ENCODE assay signal across 15 cellular contexts in the genomic region with DNA sequence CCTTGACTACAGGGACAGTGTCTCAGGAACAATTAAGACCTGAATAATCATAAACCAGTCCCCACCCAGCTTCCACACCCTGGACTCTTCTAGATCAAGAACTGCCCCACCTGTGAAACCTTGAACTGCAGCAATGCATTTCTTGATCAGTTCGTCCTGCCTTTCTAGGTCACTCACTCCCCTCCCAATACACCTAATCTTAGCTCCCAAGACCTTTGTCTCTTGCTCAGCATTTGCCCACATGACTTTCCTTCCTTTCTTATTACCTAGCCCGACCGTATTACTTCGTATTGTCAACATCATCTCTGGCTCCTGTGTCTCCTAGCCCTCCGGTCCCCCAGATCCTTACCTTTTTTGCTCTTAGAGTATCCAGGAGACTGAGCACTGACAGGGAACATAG.
"Had no signal": no experiment of that assay in that cellular context is flagged by ENCODE, and none has a peak within 500 bp of the region (broad histone marks: within the 10 kb centered on the region; RNA-seq: fewer than 3 reads in every experiment).

No MANE protein-coding gene starts in this region.

- H3K27me3 Mint-ChIP-seq: activated T-cell treated with anti-CD3 and anti-CD28 coated beads, Interleukin-2, amount 50 U/mL, for 24 hours had no signal

- ATAC-seq: activated CD8-positive, alpha-beta memory T cell treated with anti-CD3 and anti-CD28 coated beads, Interleukin-2, amount 10 ng/mL, durations not matched to agents 7 days and 5 days; activated naive CD8-positive, alpha-beta T cell treated with anti-CD3 and anti-CD28 coated beads, Interleukin-2, amount 50 U/mL, for 24 hours; left cardiac atrium had no signal

- H3K27me3 ChIP-seq: ovary, thyroid gland had no signal

- H3K27ac ChIP-seq: coronary artery, ovary, thyroid gland had no signal

- H3K9me3 ChIP-seq: ovary, thyroid gland had no signal

- DNase-seq: activated CD4-positive, alpha-beta T cell treated with anti-CD3 and anti-CD28 coated beads for 1 hour; activated CD4-positive, alpha-beta T cell treated with anti-CD3 and anti-CD28 coated beads, Interleukin-2, amount 50 U/mL, for 48 hours; activated CD8-positive, alpha-beta memory T cell treated with anti-CD3 and anti-CD28 coated beads, Interleukin-2, amount 10 ng/mL, durations not matched to agents 7 days and 5 days; activated gamma-delta T cell; activated naive CD8-positive, alpha-beta T cell treated with anti-CD3 and anti-CD28 coated beads, Interleukin-2, amount 50 U/mL, for 24 hours; activated T-cell treated with anti-CD3 and anti-CD28 coated beads, Interleukin-2, amount 50 U/mL, for 24 hours; caudate nucleus; effector CD8-positive, alpha-beta T cell; hypothalamus; left cardiac atrium; ovary; stimulated activated CD4-positive, alpha-beta T cell treated with anti-CD3 and anti-CD28 coated beads, Interleukin-15, amount 100 ng/mL, for 24 hours; thyroid gland had no signal

- H3K4me1 ChIP-seq: thyroid gland had no signal

- H3K4me3 Mint-ChIP-seq: activated CD8-positive, alpha-beta memory T cell treated with anti-CD3 and anti-CD28 coated beads, Interleukin-2, amount 10 ng/mL, durations not matched to agents 7 days and 5 days; activated naive CD8-positive, alpha-beta T cell treated with anti-CD3 and anti-CD28 coated beads, Interleukin-2, amount 50 U/mL, for 24 hours; activated T-cell treated with anti-CD3 and anti-CD28 coated beads, Interleukin-2, amount 50 U/mL, for 24 hours; neural crest cell had no signal

- H3K27ac Mint-ChIP-seq: activated CD8-positive, alpha-beta memory T cell treated with anti-CD3 and anti-CD28 coated beads, Interleukin-2, amount 10 ng/mL, durations not matched to agents 7 days and 5 days; activated naive CD8-positive, alpha-beta T cell treated with anti-CD3 and anti-CD28 coated beads, Interleukin-2, amount 50 U/mL, for 24 hours; activated T-cell treated with anti-CD3 and anti-CD28 coated beads, Interleukin-2, amount 50 U/mL, for 24 hours had no signal

- H3K4me3 ChIP-seq: coronary artery, ovary, thyroid gland had no signal

- H3K36me3 ChIP-seq: ovary, thyroid gland had no signal
